In genomic region chr10:129465796-129466702, GRCh38 we compare ENCODE assay signal across 8 cellular contexts. TPM values are rescaled to one million over a fixed set of nuclear protein-coding genes. Genes with fewer than 3 reads are reported as not detected.
DNase-seq lines count a peak whose midpoint lies in the region; ATAC-seq and TF ChIP-seq lines count a peak whose summit lies in the region.

No MANE protein-coding gene starts in this region.

- peak overlapping the region; percentile 74 for H3K27ac Mint-ChIP-seq in dendritic cell treated with granulocyte-macrophage colony-stimulating factor and Interleukin-4, amounts not matched to agents 40 ng/mL and 50 ng/mL, for 4 days
- H3K27ac Mint-ChIP-seq in H9 = no peak overlapping the region

- H3K36me3 ChIP-seq in HUES64 (ENCODE audit: insufficient read depth, low read length) = no peaks in the 10 kb centered on the region
- no peaks in the 10 kb centered on the region for H3K36me3 ChIP-seq in neuronal stem cell (replicated peaks in 1 of 2; ENCODE audit: control insufficient read depth in 2 of 2, insufficient read depth in 2 of 2, low read length in 2 of 2)

- H3K23ac ChIP-seq in neuronal stem cell (ENCODE audit: low read depth, low read length, poor library complexity) (no peak overlapping the region), H9 (ENCODE audit: insufficient read length, low read depth, low read length) (no peak overlapping the region)

- no peak for TF ChIP-seq CTCF in H9 (conservative IDR thresholded peaks at IDR 0.05)

- no peak overlapping the region for H2BK20ac ChIP-seq in H9 (ENCODE audit: low read depth, low read length, poor library complexity, severe bottlenecking)

- H3K27ac ChIP-seq in HUES64 (ENCODE audit: low read depth, low read length) = no peak overlapping the region
- no peak overlapping the region for H3K27ac ChIP-seq in neuronal stem cell (replicated peaks; ENCODE audit: low read length)
- no peak overlapping the region for H3K27ac ChIP-seq in H9 (ENCODE audit: insufficient read length, low read depth, low read length)

- DNase-seq in neuronal stem cell (ENCODE audit: low spot score) = no peak
- no peak for DNase-seq in NCI-H2081 (lab: John Stamatoyannopoulos, UW)
- no peak for DNase-seq in NCI-H226
- DNase-seq in T1000 (lab: John Stamatoyannopoulos, UW) = no peak
- DNase-seq in H9 = no peak

- peak overlapping the region; percentile 79 for H3K4ac ChIP-seq in neuronal stem cell (ENCODE audit: low read length)
- H3K4ac ChIP-seq in H9 (ENCODE audit: low read depth, low read length) = no peak overlapping the region

- no peaks in the 10 kb centered on the region for H3K9me3 Mint-ChIP-seq in dendritic cell treated with granulocyte-macrophage colony-stimulating factor and Interleukin-4, amounts not matched to agents 40 ng/mL and 50 ng/mL, for 4 days
- H3K9me3 Mint-ChIP-seq in H9 = no peaks in the 10 kb centered on the region; a peak in 1 of 5 replicates

- H3K14ac ChIP-seq in neuronal stem cell (ENCODE audit: low read length) (no peak overlapping the region), H9 (ENCODE audit: insufficient read depth, low read length) (no peak overlapping the region)

- no peaks in the 10 kb centered on the region for H3K9me3 ChIP-seq in HUES64 (ENCODE audit: insufficient read depth, low read depth, low read length)
- H3K9me3 ChIP-seq in neuronal stem cell (replicated peaks in 1 of 2; ENCODE audit: control insufficient read depth in 2 of 2, insufficient read depth in 1 of 2, low read depth in 1 of 2, low read length in 2 of 2) = no peaks in the 10 kb centered on the region
- no peaks in the 10 kb centered on the region for H3K9me3 ChIP-seq in H9 (ENCODE audit: control insufficient read depth, low read depth, low read length)

- ATAC-seq in GM19438 (IDR thresholded peaks at IDR 0.05; ENCODE audit: low read depth, unreplicated experiment) = peak; percentile 1

- H3K9ac ChIP-seq in HUES64 (ENCODE audit: low read depth, low read length) = peak overlapping the region; percentile 12; the same call in 1 of the 2 replicates
- H3K9ac ChIP-seq in neuronal stem cell (ENCODE audit: low read depth, low read length, poor library complexity) = peak overlapping the region; percentile 61
- H3K9ac ChIP-seq in H9 (ENCODE audit: extremely low read depth, insufficient read length, low read length) = no peak overlapping the region

- H3K4me1 ChIP-seq in HUES64 (ENCODE audit: insufficient read depth, low read length) = 0 out of 2 replicates have a peak, but pooled peaks cover 9% of the 10 kb centered on the region
- peaks cover 0 to 3% of the 10 kb centered on the region in 2 donors for H3K4me1 ChIP-seq in neuronal stem cell (ENCODE audit: control insufficient read depth in 2 of 2, insufficient read depth in 1 of 2, low read depth in 1 of 2, low read length in 2 of 2)
- H3K4me1 ChIP-seq in H9 (ENCODE audit: insufficient read depth, low read length) = no peaks in the 10 kb centered on the region; the same call in 1 of the 2 replicates

- H3K56ac ChIP-seq in H9 (ENCODE audit: insufficient read length, low read depth, low read length) = no peak overlapping the region

- peaks cover 11% of the 10 kb centered on the region for H3K27me3 Mint-ChIP-seq in dendritic cell treated with granulocyte-macrophage colony-stimulating factor and Interleukin-4, amounts not matched to agents 40 ng/mL and 50 ng/mL, for 4 days
- peaks cover 12% of the 10 kb centered on the region for H3K27me3 Mint-ChIP-seq in H9 (ENCODE audit: low read depth)

- WGBS in HUES64 = 91% methylated on average over 21 of the region's 21 CpGs
- no CpG with 5 or more reads among the region's 21 CpGs for WGBS in neuronal stem cell (ENCODE audit: extremely low coverage in 2 of 2, insufficient read length in 2 of 2, insufficient replicate concordance in 1 of 2), 2 donors
- WGBS in H9 (ENCODE audit: extremely low coverage, insufficient read length, low lambda C conversion rate) = no CpG with 5 or more reads among the region's 21 CpGs

- H3K4me3 Mint-ChIP-seq in dendritic cell treated with granulocyte-macrophage colony-stimulating factor and Interleukin-4, amounts not matched to agents 40 ng/mL and 50 ng/mL, for 4 days = peak overlapping the region; percentile 74
- no peak overlapping the region for H3K4me3 Mint-ChIP-seq in H9

- H4K8ac ChIP-seq in neuronal stem cell (ENCODE audit: low read depth, low read length) = no peak overlapping the region
- H4K8ac ChIP-seq in H9 (replicated peaks; ENCODE audit: insufficient read length, low read depth, low read length) = no peak overlapping the region

- peaks cover 4% of the 10 kb centered on the region for H3K4me1 Mint-ChIP-seq in dendritic cell treated with granulocyte-macrophage colony-stimulating factor and Interleukin-4, amounts not matched to agents 40 ng/mL and 50 ng/mL, for 4 days (ENCODE audit: low read depth)
- peaks cover 17 to 18% of the 10 kb centered on the region in 2 experiments for H3K4me1 Mint-ChIP-seq in H9

- H2BK15ac ChIP-seq in neuronal stem cell (ENCODE audit: low read length) (no peak overlapping the region), H9 (ENCODE audit: low read depth, low read length) (no peak overlapping the region)

- peak overlapping the region; percentile 43 for H3K4me3 ChIP-seq in HUES64 (ENCODE audit: low read length)
- peak overlapping the region in 1 of 2 donors; percentile 72 for H3K4me3 ChIP-seq in neuronal stem cell (ENCODE audit: low read length in 2 of 2)

- H4K20me1 ChIP-seq in H9 (ENCODE audit: control insufficient read depth, insufficient read depth, insufficient read length) = no peaks in the 10 kb centered on the region

- peaks cover 6% of the 10 kb centered on the region for H3K36me3 Mint-ChIP-seq in dendritic cell treated with granulocyte-macrophage colony-stimulating factor and Interleukin-4, amounts not matched to agents 40 ng/mL and 50 ng/mL, for 4 days (ENCODE audit: low read depth)
- H3K36me3 Mint-ChIP-seq in H9 (ENCODE audit: insufficient read depth in 1 of 3, low read depth in 3 of 3) = peaks cover 0 to 3% (median 2%) of the 10 kb centered on the region in 3 experiments; a peak in 5 of 7 replicates

- H2BK12ac ChIP-seq in neuronal stem cell (ENCODE audit: low read length) = no peak overlapping the region
- H2BK12ac ChIP-seq in H9 (ENCODE audit: insufficient read length, low read depth, low read length) = no peak overlapping the region

- H2BK5ac ChIP-seq in neuronal stem cell (ENCODE audit: low read length) = no peak overlapping the region
- no peak overlapping the region for H2BK5ac ChIP-seq in H9 (ENCODE audit: insufficient read length, low read length)

- H4K5ac ChIP-seq in H9 (ENCODE audit: insufficient read length, low read depth, low read length) = no peak overlapping the region

- H3K18ac ChIP-seq in neuronal stem cell (ENCODE audit: low read length) = peak overlapping the region; percentile 98
- no peak overlapping the region for H3K18ac ChIP-seq in H9 (ENCODE audit: insufficient read length, low read depth, low read length)

- H3K4me2 ChIP-seq in neuronal stem cell (ENCODE audit: insufficient read depth, low read length, poor library complexity, severe bottlenecking) = peak overlapping the region; percentile 55
- H3K4me2 ChIP-seq in H9 (ENCODE audit: insufficient read depth, insufficient read length, low read length) = no peak overlapping the region

- no peak overlapping the region for H3T11ph ChIP-seq in H9 (ENCODE audit: low read length)

- peak overlapping the region; percentile 1 for H4K91ac ChIP-seq in neuronal stem cell (ENCODE audit: low read depth, low read length, poor library complexity)
- no peak overlapping the region for H4K91ac ChIP-seq in H9 (ENCODE audit: insufficient read length, low read depth, low read length)

- H3K23me2 ChIP-seq in H9 (ENCODE audit: insufficient read length, low read depth, low read length, poor library complexity, severe bottlenecking) = no peaks in the 10 kb centered on the region

- intact Hi-C loops in dendritic cell treated with granulocyte-macrophage colony-stimulating factor and Interleukin-4, amounts not matched to agents 40 ng/mL and 50 ng/mL, for 4 days (cut with micrococcal nuclease) = loop anchor here (10.0 kb wide), 1 partner anchor 669 kb away; the partner anchor contains the start of gene GLRX3

- H2AK5ac ChIP-seq in neuronal stem cell (ENCODE audit: low read depth, low read length) = peak overlapping the region; percentile 20
- no peak overlapping the region for H2AK5ac ChIP-seq in H9 (ENCODE audit: insufficient read length, low read length)

- H3K27me3 ChIP-seq in HUES64 (ENCODE audit: insufficient read depth, low read length) = peaks cover 5% of the 10 kb centered on the region
- H3K27me3 ChIP-seq in neuronal stem cell (ENCODE audit: control insufficient read depth in 3 of 3, insufficient read depth in 3 of 3, low read depth in 1 of 3, low read length in 3 of 3) = no peaks in the 10 kb centered on the region
- no peaks in the 10 kb centered on the region for H3K27me3 ChIP-seq in H9 (ENCODE audit: insufficient read depth, low read length)

- H3K79me1 ChIP-seq in neuronal stem cell (ENCODE audit: low read depth, low read length) (no peaks in the 10 kb centered on the region), H9 (ENCODE audit: insufficient read depth, low read depth, low read length, poor library complexity, severe bottlenecking) (no peaks in the 10 kb centered on the region)

- H2BK120ac ChIP-seq in neuronal stem cell (ENCODE audit: low read depth, low read length) = no peak overlapping the region
- no peak overlapping the region for H2BK120ac ChIP-seq in H9 (ENCODE audit: low read depth, low read length, poor library complexity, severe bottlenecking)

- H2AFZ ChIP-seq in neuronal stem cell (ENCODE audit: low read length) = no peak overlapping the region
- H2AFZ ChIP-seq in H9 (ENCODE audit: low read length) = no peak overlapping the region

- H3K79me2 ChIP-seq in H9 (ENCODE audit: insufficient read depth, low read length) = no peaks in the 10 kb centered on the region

RNA-seq across cellular contexts. Expression of gene MGMT, which starts 1.0 kb away (rescaled TPM):
- polyA plus RNA-seq in HUES64 (2013, experiment 1 of 2) = 9.2 TPM
- 11.2 TPM for polyA plus RNA-seq in HUES64 (2013, experiment 2 of 2)
- 17.3 TPM for polyA plus RNA-seq in neuronal stem cell (2013, experiment 1 of 2)
- 16.8 TPM for polyA plus RNA-seq in neuronal stem cell (2013, experiment 2 of 2)
- 18.4 and 19.6 TPM in 2 replicates for total RNA-seq in H9 (2021)
